Comparison of ENCODE assay signal across 1 cellular context in the genomic region with DNA sequence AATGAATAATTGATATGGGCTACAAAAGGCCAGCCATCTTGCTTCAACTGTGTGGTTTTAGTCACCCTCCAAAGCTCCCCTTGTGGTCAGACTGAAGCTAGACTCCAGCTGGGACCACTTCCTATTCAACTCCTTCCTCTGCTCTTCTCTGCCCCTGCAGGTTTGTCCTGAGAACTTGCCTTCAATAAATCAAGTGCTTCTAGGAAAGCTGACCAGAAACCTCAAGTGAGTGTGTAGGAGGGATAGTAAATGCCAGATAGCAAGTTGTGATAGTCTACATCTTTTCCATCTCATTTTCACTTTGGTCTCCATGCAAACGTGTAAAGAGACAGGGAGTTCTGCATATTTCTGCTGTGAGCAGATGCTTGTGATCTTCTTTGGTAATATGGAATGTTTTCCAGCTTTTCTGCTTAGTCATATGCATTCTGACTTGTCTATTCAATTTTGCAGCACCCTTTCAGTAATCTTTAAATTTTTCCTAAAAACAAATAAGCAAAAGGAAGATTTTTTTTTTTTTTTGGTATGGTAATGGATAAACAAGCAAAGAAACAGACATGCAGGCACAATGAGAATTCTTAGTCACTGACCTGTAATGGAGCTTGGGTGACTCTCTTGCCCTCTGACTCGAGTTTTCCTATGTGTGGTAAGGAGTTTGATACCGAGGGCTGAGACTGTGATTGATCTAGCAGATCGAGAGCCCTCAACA.
TF ChIP-seq lines count a peak whose summit lies in the region.

No MANE protein-coding gene starts in this region.

TF ChIP-seq in A549, 52 proteins besides CTCF, POLR2A, EP300 and RAD21 (continued from another document):
- TF ChIP-seq CBX2 (IDR thresholded peaks at IDR 0.05; ENCODE audit: borderline replicate concordance, low read depth) = no peak
- no peak for TF ChIP-seq FOXS1 (CRISPR knock-in tag; IDR thresholded peaks at IDR 0.05)
- no peak for TF ChIP-seq RNF2 (IDR thresholded peaks at IDR 0.05; ENCODE audit: borderline replicate concordance, low read depth)
- TF ChIP-seq PBX3 (IDR thresholded peaks at IDR 0.05) = no peak
- TF ChIP-seq MAX (IDR thresholded peaks at IDR 0.05) = no peak
- TF ChIP-seq GATA3 (IDR thresholded peaks at IDR 0.05; ENCODE audit: borderline replicate concordance) = no peak
- TF ChIP-seq, protein P1, sequence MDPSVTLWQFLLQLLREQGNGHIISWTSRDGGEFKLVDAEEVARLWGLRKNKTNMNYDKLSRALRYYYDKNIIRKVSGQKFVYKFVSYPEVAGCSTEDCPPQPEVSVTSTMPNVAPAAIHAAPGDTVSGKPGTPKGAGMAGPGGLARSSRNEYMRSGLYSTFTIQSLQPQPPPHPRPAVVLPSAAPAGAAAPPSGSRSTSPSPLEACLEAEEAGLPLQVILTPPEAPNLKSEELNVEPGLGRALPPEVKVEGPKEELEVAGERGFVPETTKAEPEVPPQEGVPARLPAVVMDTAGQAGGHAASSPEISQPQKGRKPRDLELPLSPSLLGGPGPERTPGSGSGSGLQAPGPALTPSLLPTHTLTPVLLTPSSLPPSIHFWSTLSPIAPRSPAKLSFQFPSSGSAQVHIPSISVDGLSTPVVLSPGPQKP (IDR thresholded peaks at IDR 0.05; ENCODE audit: low read depth, low read length) = no peak
- no peak for TF ChIP-seq SMC3 (IDR thresholded peaks at IDR 0.05)
TF ChIP-seq in A549: peak in this region for 0.
